In the genomic region with DNA sequence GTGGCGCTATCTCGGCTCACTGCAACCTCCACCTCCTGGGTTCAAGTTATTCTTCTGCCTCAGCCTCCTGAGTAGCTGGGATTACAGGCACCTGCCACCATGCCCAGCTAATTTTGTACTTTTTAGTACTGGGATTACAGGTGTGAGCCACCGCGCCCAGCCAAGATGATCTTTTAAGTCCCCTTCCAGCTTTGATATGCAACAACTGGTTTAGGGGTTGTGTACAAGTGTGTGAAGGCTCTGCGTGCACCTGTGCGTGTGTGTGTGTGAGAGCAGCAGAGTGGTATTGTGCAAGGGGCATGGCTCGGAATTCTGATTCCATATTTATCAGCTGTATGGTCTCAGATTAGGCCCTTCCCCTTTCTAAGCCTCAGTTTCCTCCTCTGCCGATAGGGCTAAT, we compare ENCODE assay signal across 5 cellular contexts.
A peak's percentile ranks its signal among the peaks of the same experiment; 100 is the strongest.
DNase-seq lines count a peak whose midpoint lies in the region; ATAC-seq, FAIRE-seq and TF ChIP-seq lines count a peak whose summit lies in the region.
"Not testable (repeated sequence)": the region's sequence is repeated elsewhere in the genome, so short reads cannot be mapped to it uniquely, and the experiment has no call there.

No MANE protein-coding gene starts in this region.

- H4K20me1 ChIP-seq in K562 (replicated peaks; ENCODE audit: control insufficient read depth, insufficient read depth, low read length); neural progenitor cell (ENCODE audit: low read depth); osteoblast (ENCODE audit: insufficient read depth, low read length): not testable (repeated sequence)

- CTCF ChIA-PET in RWPE1 (lab: Yijun Ruan, JAX), result interaction anchor here (1.6 kb wide), 1 partner anchor 153 kb away, joined by 6 read pairs; no protein-coding TSS in a partner anchor
- CTCF ChIA-PET in K562 (lab: Yijun Ruan, JAX; ENCODE audit: low intra/inter-chr PET ratio), result not testable (repeated sequence)

- H3K27ac ChIP-seq in RWPE1, result peak overlapping the region; percentile 10; the same call in 1 of the 2 replicates
- H3K27ac ChIP-seq in K562 (ENCODE audit: extremely low read depth, low read depth, low read length); neural progenitor cell; osteoblast (ENCODE audit: low read depth, low read length): not testable (repeated sequence)

- not testable (repeated sequence) for H3K27me3 ChIP-seq in K562 (ENCODE audit: control insufficient read depth in 2 of 2, insufficient read depth in 2 of 2, low read length in 2 of 2); neural progenitor cell; osteoblast (ENCODE audit: insufficient read depth, low read length)

- DNase-seq in RWPE1 (ENCODE audit: low spot score); K562 (ENCODE audit: extremely low read depth in 1 of 4, low spot score in 3 of 4); neural progenitor cell (ENCODE audit: low spot score): not testable (repeated sequence)
- DNase-seq in mesenteric fat pad (ENCODE audit: low spot score) (peak; percentile 20), osteoblast (ENCODE audit: insufficient read length, low spot score, missing footprints) (peak; percentile 68)

- H3K4me1 ChIP-seq in K562 (replicated peaks in 1 of 2; ENCODE audit: control insufficient read depth in 2 of 2, insufficient read depth in 2 of 2, low read length in 2 of 2), result peaks cover 10 to 19% of the 10 kb centered on the region in 2 experiments; a peak in 4 of 5 replicates
- H3K4me1 ChIP-seq in neural progenitor cell, result peaks cover 20% of the 10 kb centered on the region
- not testable (repeated sequence) for H3K4me1 ChIP-seq in osteoblast (ENCODE audit: insufficient read depth, low read length)

- not testable (repeated sequence) for H3K4me2 ChIP-seq in K562 (ENCODE audit: insufficient read depth, low read length); neural progenitor cell; osteoblast (ENCODE audit: insufficient read depth, low read length)

- not testable (repeated sequence) for H3K36me3 Mint-ChIP-seq in neural progenitor cell

- H3K79me2 ChIP-seq in K562 (ENCODE audit: control insufficient read depth, insufficient read depth, low read length); neural progenitor cell (ENCODE audit: low read depth); osteoblast (ENCODE audit: insufficient read depth, low read length): not testable (repeated sequence)

- not testable (repeated sequence) for TF ChIP-seq CTCF in RWPE1 (conservative IDR thresholded peaks at IDR 0.05; ENCODE audit: low read depth); K562 (IDR thresholded peaks at IDR 0.05 in 2 of 3, conservative IDR thresholded peaks at IDR 0.05 in 1 of 3; ENCODE audit: insufficient read depth in 2 of 3, low read depth in 1 of 3, low read length in 3 of 3); neural progenitor cell (IDR thresholded peaks at IDR 0.05); osteoblast (IDR thresholded peaks at IDR 0.05; ENCODE audit: extremely low read depth, low read depth, low read length)

- H3K9me1 ChIP-seq in K562 (ENCODE audit: control insufficient read depth, insufficient read depth, low read length), result not testable (repeated sequence)

- not testable (repeated sequence) for H3K36me3 ChIP-seq in K562 (ENCODE audit: control insufficient read depth, insufficient read depth, low read length); neural progenitor cell; osteoblast (ENCODE audit: insufficient read depth, low read length)

- not testable (repeated sequence) for ATAC-seq in K562

- BruUV-seq in K562 (replicated peaks; lab: Mats Ljungman, UMichigan), result not testable (repeated sequence)

- H3K27me3 Mint-ChIP-seq in neural progenitor cell (ENCODE audit: insufficient read depth, low read depth), result peaks cover 18% of the 10 kb centered on the region

- H3K4me3 ChIP-seq in K562; neural progenitor cell; osteoblast (ENCODE audit: insufficient read depth, low read length): not testable (repeated sequence)

- not testable (repeated sequence) for TF ChIP-seq RAD21 in K562 (CRISPR knock-in tag; conservative IDR thresholded peaks at IDR 0.05 in 1 of 2, IDR thresholded peaks at IDR 0.05 in 1 of 2)

- not testable (repeated sequence) for H3K9me3 ChIP-seq in K562 (replicated peaks; ENCODE audit: control insufficient read depth, insufficient read depth, low read depth, low read length); neural progenitor cell (ENCODE audit: low read depth); osteoblast (ENCODE audit: low read depth, low read length)

- FAIRE-seq in K562 (lab: Jason Lieb, UNC), result not testable (repeated sequence)

- peak overlapping the region; percentile 40 for H3K27ac Mint-ChIP-seq in neural progenitor cell

- in situ Hi-C loops in K562 (cut with MboI), result not testable (repeated sequence)

- TF ChIP-seq EP300 in K562 (IDR thresholded peaks at IDR 0.05; ENCODE audit: low read length), result not testable (repeated sequence)

- H3K4me1 Mint-ChIP-seq in neural progenitor cell, result peaks cover 67% of the 10 kb centered on the region

- H3K4me3 Mint-ChIP-seq in neural progenitor cell, result not testable (repeated sequence)

- not testable (repeated sequence) for TF ChIP-seq POLR2A in K562 (conservative IDR thresholded peaks at IDR 0.05)

- not testable (repeated sequence) for H3K9me3 Mint-ChIP-seq in neural progenitor cell

- POLR2A ChIA-PET in RWPE1 (lab: Yijun Ruan, JAX; ENCODE audit: low non-redundant PET), result not testable (repeated sequence)
- POLR2A ChIA-PET in K562 (lab: Yijun Ruan, JAX), result interaction anchor here (0.5 to 0.7 kb wide), 2 partner anchors 83 to 541 kb away, joined by 3 read pairs; no protein-coding TSS in a partner anchor

- not testable (repeated sequence) for H2AFZ ChIP-seq in K562 (ENCODE audit: low read depth, low read length); neural progenitor cell (replicated peaks); osteoblast (ENCODE audit: low read length)

- not testable (repeated sequence) for H3F3A ChIP-seq in neural progenitor cell (ENCODE audit: low read depth)

- H3K9ac ChIP-seq in K562 (ENCODE audit: insufficient read depth in 1 of 2, low read depth in 2 of 2, low read length in 2 of 2); neural progenitor cell: not testable (repeated sequence)

- WGBS in K562 (ENCODE audit: insufficient coverage, low coverage, missing lambda C conversion rate), result 63% methylated on average over 4 of the region's 8 CpGs

- intact Hi-C loops in K562 (cut with micrococcal nuclease), result not testable (repeated sequence)
